Comparison of ENCODE assay signal across 1 cellular context in the genomic region with DNA sequence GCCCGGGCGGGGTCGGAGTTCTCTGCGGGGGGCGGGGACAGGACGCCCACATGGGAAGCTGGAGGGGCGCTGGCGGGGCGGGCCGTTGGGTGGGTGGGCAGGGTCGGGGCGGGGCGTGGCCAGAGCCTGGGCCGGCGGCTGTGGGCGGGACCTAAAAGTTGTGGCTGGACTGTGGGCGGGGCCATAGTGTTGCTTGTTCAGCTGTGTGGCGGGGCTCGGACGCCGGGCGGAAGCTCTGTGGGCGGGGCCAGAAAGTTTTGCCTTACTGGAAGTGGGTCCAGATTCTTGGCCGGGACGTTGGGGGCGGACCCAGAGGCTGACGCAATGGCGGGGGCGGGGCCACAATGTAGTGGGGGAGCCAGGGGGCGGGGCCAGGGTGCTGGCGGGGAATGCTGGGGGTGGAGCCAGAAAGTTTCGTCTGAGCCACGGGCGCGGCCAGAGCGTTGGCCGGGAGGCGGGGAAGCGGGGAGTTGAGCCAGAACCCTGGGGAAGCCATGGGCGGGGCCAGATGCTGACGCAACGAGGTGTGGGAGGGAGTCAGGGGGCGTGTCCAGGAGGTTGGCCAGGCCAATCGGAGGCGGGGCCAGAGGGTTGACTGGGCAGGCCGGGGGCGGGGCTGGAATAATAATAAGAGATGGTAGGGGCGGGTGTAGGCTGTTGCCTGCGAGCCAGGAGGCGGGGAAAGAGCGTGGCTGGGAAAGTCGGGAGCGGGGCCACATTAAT.
A peak's percentile ranks its signal among the peaks of the same experiment; 100 is the strongest.
TF ChIP-seq lines count a peak whose summit lies in the region.

No MANE protein-coding gene starts in this region.

TF ChIP-seq in IMR-90, 13 proteins besides CTCF, POLR2A, EP300 and RAD21 (continued from another document):
- peak; percentile 34; the same call in 1 of the 2 replicates for TF ChIP-seq MXI1 (IDR thresholded peaks at IDR 0.05; ENCODE audit: borderline replicate concordance, low read depth, low read length)
TF ChIP-seq in IMR-90: peak in this region for 3.
